Comparison of ENCODE assay signal across 1 cellular context in the genomic region with DNA sequence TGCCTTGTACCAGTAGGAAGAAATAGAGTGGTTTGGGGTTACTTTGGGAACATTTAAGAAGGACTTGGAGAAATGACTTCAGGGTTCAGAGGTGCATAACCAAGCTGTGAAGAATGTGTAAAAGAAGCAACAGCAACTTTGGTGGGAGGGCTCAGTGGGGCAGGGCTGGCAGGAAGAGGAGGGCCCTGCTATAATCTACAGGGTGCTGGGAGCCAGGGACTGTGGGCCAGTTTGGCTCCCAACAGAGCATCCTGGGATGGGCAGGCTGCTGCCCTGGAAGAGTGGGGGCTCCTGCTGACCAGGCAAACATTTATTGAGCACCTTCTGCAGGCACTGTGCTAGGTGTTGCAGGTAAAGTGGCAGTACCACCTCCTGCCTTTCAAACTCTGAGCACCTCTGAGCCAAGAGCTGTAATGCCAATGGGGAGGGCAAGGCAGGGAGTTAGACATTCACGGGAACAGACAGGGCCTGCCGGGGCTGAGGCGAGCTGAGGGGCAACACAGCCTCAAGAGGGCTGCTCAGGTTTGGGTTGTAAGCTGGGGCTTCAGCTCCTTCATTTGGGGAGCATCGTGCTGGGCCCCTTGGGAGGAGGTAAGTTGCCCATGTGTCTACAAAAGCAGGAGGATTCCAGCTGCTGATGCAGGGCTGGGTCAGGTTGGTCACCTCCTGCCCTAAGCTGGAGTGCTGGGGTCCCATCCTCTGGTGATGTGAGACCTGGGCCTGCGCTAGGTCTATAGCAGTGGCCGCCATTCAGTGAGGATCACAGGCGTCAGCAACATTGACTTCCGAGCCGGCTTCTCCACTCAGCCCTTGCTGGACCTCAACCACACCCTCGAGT.
TF ChIP-seq lines count a peak whose summit lies in the region.

No MANE protein-coding gene starts in this region.

TF ChIP-seq in H1, 55 proteins besides CTCF, POLR2A, EP300 and RAD21 (continued from another document):
- TF ChIP-seq ZNF274 (IDR thresholded peaks at IDR 0.05; ENCODE audit: borderline replicate concordance, extremely low read depth, low read length), result no peak
- no peak for TF ChIP-seq SIX5 (IDR thresholded peaks at IDR 0.05; ENCODE audit: low read depth, low read length)
- TF ChIP-seq SP1 (IDR thresholded peaks at IDR 0.05; ENCODE audit: low read depth, low read length), result no peak
- no peak for TF ChIP-seq GABPA (IDR thresholded peaks at IDR 0.05; ENCODE audit: borderline replicate concordance, insufficient read depth, low read length)
- TF ChIP-seq KDM5A (IDR thresholded peaks at IDR 0.05; ENCODE audit: low read length), result no peak
- TF ChIP-seq TAF7 (optimal IDR thresholded peaks at IDR 0.05; ENCODE audit: borderline replicate concordance, low read depth, low read length), result no peak
- TF ChIP-seq YY1 (IDR thresholded peaks at IDR 0.05; ENCODE audit: low read depth, low read length), result no peak
- no peak for TF ChIP-seq CHD2 (IDR thresholded peaks at IDR 0.05; ENCODE audit: low read length)
- TF ChIP-seq ASH2L (IDR thresholded peaks at IDR 0.05; ENCODE audit: low read length), result no peak
- TF ChIP-seq, protein P1, sequence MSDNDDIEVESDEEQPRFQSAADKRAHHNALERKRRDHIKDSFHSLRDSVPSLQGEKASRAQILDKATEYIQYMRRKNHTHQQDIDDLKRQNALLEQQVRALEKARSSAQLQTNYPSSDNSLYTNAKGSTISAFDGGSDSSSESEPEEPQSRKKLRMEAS (IDR thresholded peaks at IDR 0.05), result no peak
- TF ChIP-seq TCF12 (IDR thresholded peaks at IDR 0.05; ENCODE audit: low read depth, low read length), result no peak
- no peak for TF ChIP-seq CBX5 (IDR thresholded peaks at IDR 0.05; ENCODE audit: low read depth, low read length)
- no peak for TF ChIP-seq RNF2 (IDR thresholded peaks at IDR 0.05; ENCODE audit: borderline replicate concordance, low read depth, low read length, missing control alignments, poor library complexity, severe bottlenecking)
- TF ChIP-seq, protein P2, sequence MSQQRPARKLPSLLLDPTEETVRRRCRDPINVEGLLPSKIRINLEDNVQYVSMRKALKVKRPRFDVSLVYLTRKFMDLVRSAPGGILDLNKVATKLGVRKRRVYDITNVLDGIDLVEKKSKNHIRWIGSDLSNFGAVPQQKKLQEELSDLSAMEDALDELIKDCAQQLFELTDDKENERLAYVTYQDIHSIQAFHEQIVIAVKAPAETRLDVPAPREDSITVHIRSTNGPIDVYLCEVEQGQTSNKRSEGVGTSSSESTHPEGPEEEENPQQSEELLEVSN (IDR thresholded peaks at IDR 0.05), result no peak
- no peak for TF ChIP-seq EZH2 (IDR thresholded peaks at IDR 0.05; ENCODE audit: low read depth, low read length, severe bottlenecking)
- TF ChIP-seq HDAC2 (IDR thresholded peaks at IDR 0.05; ENCODE audit: borderline replicate concordance in 1 of 2, low read depth in 2 of 2, low read length in 2 of 2), result no peak
